8 cellular contexts compared by ENCODE assay signal in genomic region chr12:106774808-106775524, GRCh38. TPM values are rescaled to one million over a fixed set of nuclear protein-coding genes. Genes with fewer than 3 reads are reported as not detected.
DNase-seq lines count a peak whose midpoint lies in the region; ATAC-seq and TF ChIP-seq lines count a peak whose summit lies in the region.

No MANE protein-coding gene starts in this region.

- no peaks in the 10 kb centered on the region for H3K9me3 Mint-ChIP-seq in Calu3 (ENCODE audit: low read depth, unreplicated experiment)
- H3K9me3 Mint-ChIP-seq in nephron progenitor cell: no peaks in the 10 kb centered on the region

- intact Hi-C loops in Calu3 (cut with micrococcal nuclease; ENCODE audit: unreplicated experiment) (loop anchor here (1.0 to 5.0 kb wide), 3 partner anchors 65 to 143 kb away; no protein-coding TSS in a partner anchor), PC-9 (cut with micrococcal nuclease; ENCODE audit: unreplicated experiment) (loop anchor here (5.0 kb wide), 1 partner anchor 317 kb away; the partner anchor contains the start of gene CRY1)

- POLR2A ChIA-PET in PC-9 (lab: Charles Lee; ENCODE audit: unreplicated experiment): no interaction called here

- BruUV-seq in Calu3 (replicated peaks; lab: Mats Ljungman, UMichigan): no TSS peak
- BruUV-seq in PC-9 (replicated peaks; lab: Mats Ljungman, UMichigan): no TSS peak

- H2AFZ ChIP-seq in PC-9: peak overlapping the region; percentile 91

- ATAC-seq in GM21723 (IDR thresholded peaks at IDR 0.05; ENCODE audit: unreplicated experiment) (peak; percentile 6), GM19328 (IDR thresholded peaks at IDR 0.05; ENCODE audit: unreplicated experiment) (no peak)

- H3K4me1 ChIP-seq in PC-9 (replicated peaks; ENCODE audit: insufficient read depth) (peaks cover 36% of the 10 kb centered on the region), duodenal mucosa (ENCODE audit: control insufficient read depth in 1 of 2, insufficient read depth in 2 of 2, low read length in 2 of 2) (peaks cover 29 to 31% of the 10 kb centered on the region in 2 donors)

- H3K36me3 Mint-ChIP-seq in Calu3 (ENCODE audit: insufficient read depth, unreplicated experiment) (peaks cover 34% of the 10 kb centered on the region), nephron progenitor cell (ENCODE audit: low read depth) (peaks cover 19% of the 10 kb centered on the region)

- H3K4me3 Mint-ChIP-seq in Calu3 (ENCODE audit: low read depth, unreplicated experiment) (peak overlapping the region; percentile 95), nephron progenitor cell (peak overlapping the region; percentile 99)

- no peaks in the 10 kb centered on the region for H3K9me3 ChIP-seq in PC-9 (ENCODE audit: insufficient read depth, low read depth)
- H3K9me3 ChIP-seq in duodenal mucosa (ENCODE audit: control insufficient read depth in 1 of 2, low read length in 2 of 2): no peaks in the 10 kb centered on the region

- peak overlapping the region; percentile 76 to 82 for H3K9ac ChIP-seq in duodenal mucosa (ENCODE audit: low read depth in 1 of 2, low read length in 2 of 2)

- H3K27ac Mint-ChIP-seq in Calu3 (ENCODE audit: unreplicated experiment) (peak overlapping the region; percentile 97), nephron progenitor cell (peak overlapping the region; percentile 100)

- no peaks in the 10 kb centered on the region for H4K20me1 ChIP-seq in PC-9 (ENCODE audit: insufficient read depth)

- H3K4me1 Mint-ChIP-seq in Calu3 (ENCODE audit: low read depth, unreplicated experiment) (peaks cover 45% of the 10 kb centered on the region), nephron progenitor cell (peaks cover 36% of the 10 kb centered on the region)

- H3K36me3 ChIP-seq in PC-9 (ENCODE audit: low read depth): no peaks in the 10 kb centered on the region
- H3K36me3 ChIP-seq in duodenal mucosa (ENCODE audit: control insufficient read depth in 1 of 2, insufficient read depth in 2 of 2, low read length in 2 of 2): no peaks in the 10 kb centered on the region

- H3F3A ChIP-seq in PC-9 (ENCODE audit: insufficient read depth, low read depth): peaks cover 3% of the 10 kb centered on the region; the same call in 1 of the 2 replicates

- peak overlapping the region; percentile 78 for H3K27ac ChIP-seq in PC-9
- peak overlapping the region; percentile 96 for H3K27ac ChIP-seq in duodenal mucosa (ENCODE audit: low read depth, low read length)

- DNase-seq in Calu3: no peak
- DNase-seq in PC-9: no peak
- no peak for DNase-seq in nephron progenitor cell
- no peak for DNase-seq in DMS114 treated with DMSO at 0.1 percent for 48 hours (lab: John Stamatoyannopoulos, UW; ENCODE audit: unreplicated experiment)
- no peak for DNase-seq in retina

- H3K4me3 ChIP-seq in PC-9 (peak overlapping the region; percentile 93), duodenal mucosa (ENCODE audit: low read depth in 1 of 2, low read length in 2 of 2) (peak overlapping the region; percentile 88 to 90)

- no peak for TF ChIP-seq CTCF in Calu3 (IDR thresholded peaks at IDR 0.05; ENCODE audit: unreplicated experiment)
- no peak for TF ChIP-seq CTCF in PC-9 (conservative IDR thresholded peaks at IDR 0.05)
- no peak for TF ChIP-seq CTCF in nephron progenitor cell (IDR thresholded peaks at IDR 0.05)

- no peaks in the 10 kb centered on the region for H3K27me3 ChIP-seq in PC-9 (ENCODE audit: insufficient read depth, low read depth)
- H3K27me3 ChIP-seq in duodenal mucosa (ENCODE audit: control insufficient read depth in 1 of 2, insufficient read depth in 2 of 2, low read length in 2 of 2): no peaks in the 10 kb centered on the region

- H3K27me3 Mint-ChIP-seq in Calu3 (ENCODE audit: unreplicated experiment) (no peaks in the 10 kb centered on the region), nephron progenitor cell (ENCODE audit: low read depth, poor library complexity) (no peaks in the 10 kb centered on the region)

- H3K4me2 ChIP-seq in PC-9: peak overlapping the region; percentile 81

- H3K9me2 ChIP-seq in PC-9 (ENCODE audit: insufficient read depth): no peaks in the 10 kb centered on the region

- H3K79me2 ChIP-seq in PC-9 (ENCODE audit: low read depth): peaks cover 45% of the 10 kb centered on the region

- CTCF ChIA-PET in Calu3 (lab: Charles Lee) (interaction anchor here (1.4 kb wide), 1 partner anchor 33 kb away, joined by 4 read pairs; no protein-coding TSS in a partner anchor), PC-9 (lab: Charles Lee) (no interaction called here)

RNA-seq across cellular contexts. Expression of gene RIC8B, which starts 0.5 kb away (rescaled TPM):
- 28.5 and 30.9 TPM in 2 replicates for total RNA-seq in Calu3 (2022)
- total RNA-seq in PC-9 (2021): 9.0 and 14.9 TPM in 2 replicates
